8 cellular contexts compared by ENCODE assay signal in genomic region chr16:11799017-11799381, GRCh38.
DNase-seq lines count a peak whose midpoint lies in the region; ATAC-seq lines count a peak whose summit lies in the region.

No MANE protein-coding gene starts in this region.

- H2AFZ ChIP-seq in ACC112 (ENCODE audit: low read length, unreplicated experiment): no peak overlapping the region

- DNase-seq in HAP-1 (ENCODE audit: low spot score in 2 of 2) (no peak), NCI-H1694 treated with DMSO at 0.1 percent for 48 hours (lab: John Stamatoyannopoulos, UW) (no peak), ACHN (no peak)
- no peak for DNase-seq in activated naive CD8-positive, alpha-beta T cell treated with anti-CD3 and anti-CD28 coated beads, Interleukin-2, amount 50 U/mL, for 24 hours
- no peak for DNase-seq in activated effector memory CD4-positive, alpha-beta T cell treated with Interleukin-2 at 50 U/mL for 16 hours

- peak overlapping the region; percentile 96 for H3K27ac Mint-ChIP-seq in activated naive CD8-positive, alpha-beta T cell treated with anti-CD3 and anti-CD28 coated beads, Interleukin-2, amount 50 U/mL, for 24 hours

- in situ Hi-C loops in HAP-1 (cut with MboI; ENCODE audit: low sequenced_read_pairs): no loop called here
- in situ Hi-C loops in ACHN (cut with HindIII; ENCODE audit: low pct_ligation_motif_present, low pct_unique_long_range_greater_than_20kb, low sequenced_read_pairs): no loop called here

- peak overlapping the region; percentile 96 for H3K4me3 Mint-ChIP-seq in activated naive CD8-positive, alpha-beta T cell treated with anti-CD3 and anti-CD28 coated beads, Interleukin-2, amount 50 U/mL, for 24 hours

- peaks cover 52% of the 10 kb centered on the region for H3K4me1 Mint-ChIP-seq in activated naive CD8-positive, alpha-beta T cell treated with anti-CD3 and anti-CD28 coated beads, Interleukin-2, amount 50 U/mL, for 24 hours

- H3K9me3 ChIP-seq in HAP-1 (no peaks in the 10 kb centered on the region; the same call in 1 of the 2 replicates), mucosa of stomach (ENCODE audit: control insufficient read depth, low read length) (no peaks in the 10 kb centered on the region)

- H3K9me3 Mint-ChIP-seq in activated naive CD8-positive, alpha-beta T cell treated with anti-CD3 and anti-CD28 coated beads, Interleukin-2, amount 50 U/mL, for 24 hours: no peaks in the 10 kb centered on the region

- H3K27me3 ChIP-seq in ACC112 (ENCODE audit: insufficient read depth, low read length) (no peaks in the 10 kb centered on the region), HAP-1 (ENCODE audit: low read depth) (no peaks in the 10 kb centered on the region), mucosa of stomach (ENCODE audit: control insufficient read depth, insufficient read depth, low read length) (no peaks in the 10 kb centered on the region)

- peaks cover 15% of the 10 kb centered on the region for H3K36me3 Mint-ChIP-seq in activated naive CD8-positive, alpha-beta T cell treated with anti-CD3 and anti-CD28 coated beads, Interleukin-2, amount 50 U/mL, for 24 hours (ENCODE audit: low read depth)

- H3K27me3 Mint-ChIP-seq in activated naive CD8-positive, alpha-beta T cell treated with anti-CD3 and anti-CD28 coated beads, Interleukin-2, amount 50 U/mL, for 24 hours: no peaks in the 10 kb centered on the region

- H3K27ac ChIP-seq in ACC112 (ENCODE audit: low read depth, low read length): no peak overlapping the region

- H3K9ac ChIP-seq in mucosa of stomach (ENCODE audit: low read length): peak overlapping the region; percentile 98

- no peak for ATAC-seq in activated naive CD8-positive, alpha-beta T cell treated with anti-CD3 and anti-CD28 coated beads, Interleukin-2, amount 50 U/mL, for 24 hours
- no peak for ATAC-seq in HG03039 (IDR thresholded peaks at IDR 0.05; ENCODE audit: unreplicated experiment)

- H3K4me1 ChIP-seq in ACC112 (ENCODE audit: control insufficient read depth, insufficient read depth, low read length, unreplicated experiment) (peaks cover 38% of the 10 kb centered on the region), HAP-1 (peaks cover 22% of the 10 kb centered on the region), mucosa of stomach (ENCODE audit: control insufficient read depth, insufficient read depth, low read length) (peaks cover 28% of the 10 kb centered on the region)

- no peaks in the 10 kb centered on the region; the same call in 1 of the 2 replicates for H3K36me3 ChIP-seq in ACC112 (ENCODE audit: insufficient read depth, low read length)
- H3K36me3 ChIP-seq in HAP-1 (replicated peaks): peaks cover 8% of the 10 kb centered on the region
- H3K36me3 ChIP-seq in mucosa of stomach (ENCODE audit: control insufficient read depth, insufficient read depth, low read length): no peaks in the 10 kb centered on the region

- H3K4me3 ChIP-seq in ACC112 (ENCODE audit: low read depth, low read length) (peak overlapping the region; percentile 81), HAP-1 (peak overlapping the region; percentile 57), mucosa of stomach (ENCODE audit: low read length) (no peak overlapping the region)

- peaks cover 55% of the 10 kb centered on the region for H3K79me2 ChIP-seq in ACC112 (ENCODE audit: control insufficient read depth, insufficient read depth, low read length, unreplicated experiment)
